ENCODE assay signal across 24 cellular contexts in the genomic region with DNA sequence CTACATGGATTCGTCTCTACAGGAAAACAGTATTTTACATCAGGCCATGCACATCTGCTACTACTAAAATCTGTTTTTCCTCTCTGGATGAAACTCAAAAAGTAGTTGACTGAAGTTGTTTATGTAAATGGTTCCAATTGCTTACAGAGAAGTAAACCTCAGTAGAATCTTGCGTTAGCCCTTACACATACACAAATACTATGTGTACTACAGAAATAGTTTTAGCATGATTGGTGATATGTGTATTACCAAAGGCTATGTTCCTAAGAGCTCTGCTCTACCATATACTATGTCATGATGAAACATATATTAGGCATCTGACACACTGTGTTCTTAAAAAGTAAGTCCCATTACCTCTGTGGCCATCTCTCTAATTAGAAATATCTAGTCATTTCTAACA.
DNase-seq lines count a peak whose midpoint lies in the region; ATAC-seq, FAIRE-seq and TF ChIP-seq lines count a peak whose summit lies in the region.
"Had no signal": no experiment of that assay in that cellular context is flagged by ENCODE, and none has a peak within 500 bp of the region (broad histone marks: within the 10 kb centered on the region; RNA-seq: fewer than 3 reads in every experiment).

No MANE protein-coding gene starts in this region.

- H3K27me3 ChIP-seq in foreskin keratinocyte: no peaks in the 10 kb centered on the region
- H3K27me3 ChIP-seq in GM23338 (ENCODE audit: insufficient read depth): no peaks in the 10 kb centered on the region
- H3K27me3 ChIP-seq: SJSA1 had no signal

- peaks cover 4% of the 10 kb centered on the region; the same call in 1 of the 3 replicates for H3K4me1 Mint-ChIP-seq in GM23338

- H3K36me3 Mint-ChIP-seq in GM23338 (ENCODE audit: low read depth): no peaks in the 10 kb centered on the region

- H3K9me2 ChIP-seq in GM23338 (ENCODE audit: insufficient read depth): no peaks in the 10 kb centered on the region

- no peaks in the 10 kb centered on the region for H4K20me1 ChIP-seq in GM23338 (replicated peaks; ENCODE audit: insufficient read depth)

- no peak overlapping the region for H2AFZ ChIP-seq in GM23338
- H2AFZ ChIP-seq: PC-9 had no signal

- H3K4me2 ChIP-seq in GM23338: no peak overlapping the region
- H3K4me2 ChIP-seq: PC-9 had no signal

- no peaks in the 10 kb centered on the region for H3K36me3 ChIP-seq in GM23338 (ENCODE audit: insufficient read depth)
- H3K36me3 ChIP-seq: prostate gland, SJSA1 had no signal

- H3K27ac Mint-ChIP-seq in GM23338: no peak overlapping the region
- H3K27ac Mint-ChIP-seq: activated CD4-positive, alpha-beta T cell treated with anti-CD3 and anti-CD28 coated beads, Interleukin-2, amount 10 ng/mL, durations not matched to agents 7 days and 5 days; activated naive CD8-positive, alpha-beta T cell; effector memory CD8-positive, alpha-beta T cell; nephron progenitor cell; stimulated activated memory B cell treated with anti-CD40 and anti-IgM and Interleukin-4, amounts not matched to agents 10 μg/mL and 1 μg/mL and 100 μg/mL, for 72 hours; T-helper 17 cell had no signal

- H3K4me3 ChIP-seq in choroid plexus epithelial cell (ENCODE audit: low read depth, low read length): no peak overlapping the region
- no peak overlapping the region for H3K4me3 ChIP-seq in GM23338
- H3K4me3 ChIP-seq: PC-9, prostate gland, SJSA1, skin epidermis had no signal

- H3F3A ChIP-seq in GM23338 (replicated peaks; ENCODE audit: low read depth): no peaks in the 10 kb centered on the region

- peak; percentile 55 for ATAC-seq in foreskin keratinocyte
- ATAC-seq in HG03139 (IDR thresholded peaks at IDR 0.05; ENCODE audit: unreplicated experiment): no peak
- no peak for ATAC-seq in GM23338
- ATAC-seq: effector memory CD8-positive, alpha-beta T cell; stimulated activated memory B cell treated with anti-CD40 and anti-IgM and Interleukin-4, amounts not matched to agents 10 μg/mL and 1 μg/mL and 100 μg/mL, for 72 hours; T-helper 17 cell had no signal

- no peak for FAIRE-seq in D721Med (lab: Jason Lieb, UNC)
- FAIRE-seq: H1 had no signal

- H3K27me3 Mint-ChIP-seq in GM23338 (ENCODE audit: insufficient read depth, low read depth, poor library complexity): peaks cover 3% of the 10 kb centered on the region
- H3K27me3 Mint-ChIP-seq: activated naive CD8-positive, alpha-beta T cell; stimulated activated memory B cell treated with anti-CD40 and anti-IgM and Interleukin-4, amounts not matched to agents 10 μg/mL and 1 μg/mL and 100 μg/mL, for 72 hours had no signal

- H3K79me2 ChIP-seq in GM23338 (replicated peaks; ENCODE audit: insufficient read depth): no peaks in the 10 kb centered on the region

- DNase-seq in H4 (ENCODE audit: low spot score): peak; percentile 38
- peak; percentile 65 for DNase-seq in choroid plexus epithelial cell (ENCODE audit: low read depth)
- DNase-seq in foreskin keratinocyte: peak in 1 of 2 donors; percentile 72
- no peak for DNase-seq in D721Med (ENCODE audit: insufficient read length, low spot score)
- DNase-seq in GM23338 (ENCODE audit: low spot score): no peak
- no peak for DNase-seq in OCI-M1 (lab: John Stamatoyannopoulos, UW)
- DNase-seq: activated CD4-positive, alpha-beta T cell treated with anti-CD3 and anti-CD28 coated beads, Interleukin-2, amount 10 ng/mL, durations not matched to agents 7 days and 5 days; C1 segment of cervical spinal cord; effector memory CD8-positive, alpha-beta T cell; hippocampal formation; NCI-H1105 treated with DMSO at 0.1 percent for 48 hours; NCI-H2029 treated with DMSO at 0.1 percent for 48 hours; NCI-H446; nephron progenitor cell; PC-9; stimulated activated CD4-positive, alpha-beta T cell treated with anti-CD3 and anti-CD28 coated beads, Interleukin-2, amount 100 ng/mL, for 24 hours; T-helper 17 cell had no signal

- no peak overlapping the region for H3K4me3 Mint-ChIP-seq in GM23338
- H3K4me3 Mint-ChIP-seq: activated CD4-positive, alpha-beta T cell treated with anti-CD3 and anti-CD28 coated beads, Interleukin-2, amount 10 ng/mL, durations not matched to agents 7 days and 5 days; activated naive CD8-positive, alpha-beta T cell; effector memory CD8-positive, alpha-beta T cell; nephron progenitor cell; stimulated activated memory B cell treated with anti-CD40 and anti-IgM and Interleukin-4, amounts not matched to agents 10 μg/mL and 1 μg/mL and 100 μg/mL, for 72 hours; T-helper 17 cell had no signal

- peak overlapping the region; percentile 94 for H3K27ac ChIP-seq in foreskin keratinocyte
- no peak overlapping the region for H3K27ac ChIP-seq in GM23338 (ENCODE audit: low read depth)
- H3K27ac ChIP-seq: PC-9, prostate gland, SJSA1 had no signal

- no peaks in the 10 kb centered on the region for H3K9me3 Mint-ChIP-seq in GM23338
- H3K9me3 Mint-ChIP-seq: activated CD4-positive, alpha-beta T cell treated with anti-CD3 and anti-CD28 coated beads, Interleukin-2, amount 10 ng/mL, durations not matched to agents 7 days and 5 days; effector memory CD8-positive, alpha-beta T cell; nephron progenitor cell; stimulated activated memory B cell treated with anti-CD40 and anti-IgM and Interleukin-4, amounts not matched to agents 10 μg/mL and 1 μg/mL and 100 μg/mL, for 72 hours had no signal

- H3K4me1 ChIP-seq in foreskin keratinocyte (peaks cover 31% of the 10 kb centered on the region), GM23338 (ENCODE audit: insufficient read depth) (peaks cover 7% of the 10 kb centered on the region; the same call in 1 of the 2 replicates)
- H3K4me1 ChIP-seq: prostate gland had no signal

- no peak for TF ChIP-seq CTCF in choroid plexus epithelial cell (conservative IDR thresholded peaks at IDR 0.05; ENCODE audit: low read depth, low read length)
- no peak for TF ChIP-seq CTCF in foreskin keratinocyte (conservative IDR thresholded peaks at IDR 0.05)
- no peak for TF ChIP-seq CTCF in D721Med (IDR thresholded peaks at IDR 0.05; ENCODE audit: insufficient read depth, missing control alignments)
- TF ChIP-seq CTCF in GM23338 (conservative IDR thresholded peaks at IDR 0.05; ENCODE audit: low read depth in 2 of 2): no peak

TF ChIP-seq in GM23338, 12 proteins besides CTCF, POLR2A, EP300 and RAD21:
- no peak for TF ChIP-seq JUNB (IDR thresholded peaks at IDR 0.05; ENCODE audit: unreplicated experiment)
- no peak for TF ChIP-seq EZH2 (IDR thresholded peaks at IDR 0.05; ENCODE audit: low read depth, unreplicated experiment)
- TF ChIP-seq, protein P1, sequence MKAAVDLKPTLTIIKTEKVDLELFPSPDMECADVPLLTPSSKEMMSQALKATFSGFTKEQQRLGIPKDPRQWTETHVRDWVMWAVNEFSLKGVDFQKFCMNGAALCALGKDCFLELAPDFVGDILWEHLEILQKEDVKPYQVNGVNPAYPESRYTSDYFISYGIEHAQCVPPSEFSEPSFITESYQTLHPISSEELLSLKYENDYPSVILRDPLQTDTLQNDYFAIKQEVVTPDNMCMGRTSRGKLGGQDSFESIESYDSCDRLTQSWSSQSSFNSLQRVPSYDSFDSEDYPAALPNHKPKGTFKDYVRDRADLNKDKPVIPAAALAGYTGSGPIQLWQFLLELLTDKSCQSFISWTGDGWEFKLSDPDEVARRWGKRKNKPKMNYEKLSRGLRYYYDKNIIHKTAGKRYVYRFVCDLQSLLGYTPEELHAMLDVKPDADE (IDR thresholded peaks at IDR 0.05): no peak
- TF ChIP-seq NANOG (IDR thresholded peaks at IDR 0.05; ENCODE audit: borderline replicate concordance): no peak
- TF ChIP-seq STAT1 (IDR thresholded peaks at IDR 0.05; ENCODE audit: unreplicated experiment): no peak
- TF ChIP-seq CREB1 (CRISPR knock-in tag; IDR thresholded peaks at IDR 0.05; ENCODE audit: low read depth): no peak
- TF ChIP-seq, protein P2, sequence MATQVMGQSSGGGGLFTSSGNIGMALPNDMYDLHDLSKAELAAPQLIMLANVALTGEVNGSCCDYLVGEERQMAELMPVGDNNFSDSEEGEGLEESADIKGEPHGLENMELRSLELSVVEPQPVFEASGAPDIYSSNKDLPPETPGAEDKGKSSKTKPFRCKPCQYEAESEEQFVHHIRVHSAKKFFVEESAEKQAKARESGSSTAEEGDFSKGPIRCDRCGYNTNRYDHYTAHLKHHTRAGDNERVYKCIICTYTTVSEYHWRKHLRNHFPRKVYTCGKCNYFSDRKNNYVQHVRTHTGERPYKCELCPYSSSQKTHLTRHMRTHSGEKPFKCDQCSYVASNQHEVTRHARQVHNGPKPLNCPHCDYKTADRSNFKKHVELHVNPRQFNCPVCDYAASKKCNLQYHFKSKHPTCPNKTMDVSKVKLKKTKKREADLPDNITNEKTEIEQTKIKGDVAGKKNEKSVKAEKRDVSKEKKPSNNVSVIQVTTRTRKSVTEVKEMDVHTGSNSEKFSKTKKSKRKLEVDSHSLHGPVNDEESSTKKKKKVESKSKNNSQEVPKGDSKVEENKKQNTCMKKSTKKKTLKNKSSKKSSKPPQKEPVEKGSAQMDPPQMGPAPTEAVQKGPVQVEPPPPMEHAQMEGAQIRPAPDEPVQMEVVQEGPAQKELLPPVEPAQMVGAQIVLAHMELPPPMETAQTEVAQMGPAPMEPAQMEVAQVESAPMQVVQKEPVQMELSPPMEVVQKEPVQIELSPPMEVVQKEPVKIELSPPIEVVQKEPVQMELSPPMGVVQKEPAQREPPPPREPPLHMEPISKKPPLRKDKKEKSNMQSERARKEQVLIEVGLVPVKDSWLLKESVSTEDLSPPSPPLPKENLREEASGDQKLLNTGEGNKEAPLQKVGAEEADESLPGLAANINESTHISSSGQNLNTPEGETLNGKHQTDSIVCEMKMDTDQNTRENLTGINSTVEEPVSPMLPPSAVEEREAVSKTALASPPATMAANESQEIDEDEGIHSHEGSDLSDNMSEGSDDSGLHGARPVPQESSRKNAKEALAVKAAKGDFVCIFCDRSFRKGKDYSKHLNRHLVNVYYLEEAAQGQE (IDR thresholded peaks at IDR 0.05; ENCODE audit: unreplicated experiment): no peak
- TF ChIP-seq ZNF331 (CRISPR knock-in tag; IDR thresholded peaks at IDR 0.05; ENCODE audit: low read depth): no peak

Comparison
In these comparisons a context has a peak if more than half of its experiments do, and no peak if none do; other contexts are left out.
1. DNase-seq: peak in H4 (single experiment) and choroid plexus epithelial cell (single experiment); none in D721Med (single experiment), GM23338 (single experiment) and OCI-M1 (single experiment).